ENCODE assay signal across 30 cellular contexts in genomic region chr5:43051668-43052067, GRCh38.
"Had no signal": no experiment of that assay in that cellular context is flagged by ENCODE, and none has a peak within 500 bp of the region (broad histone marks: within the 10 kb centered on the region; RNA-seq: fewer than 3 reads in every experiment).

No MANE protein-coding gene starts in this region.

- H3K4me1 Mint-ChIP-seq: brain had no signal

- H3K27ac Mint-ChIP-seq: activated CD4-positive, alpha-beta memory T cell treated with anti-CD3 and anti-CD28 coated beads for 36 hours; activated CD4-positive, alpha-beta T cell treated with anti-CD3 and anti-CD28 coated beads for 36 hours; activated CD4-positive, alpha-beta T cell treated with anti-CD3 and anti-CD28 coated beads, Interleukin-2, amount 10 ng/mL, durations not matched to agents 24 days and 14 days; activated CD8-positive, alpha-beta memory T cell treated with anti-CD3 and anti-CD28 coated beads, Interleukin-2, amount 10 ng/mL, durations not matched to agents 7 days and 5 days; activated CD8-positive, alpha-beta T cell treated with anti-CD3 and anti-CD28 coated beads, Interleukin-2, amount 10 ng/mL, durations not matched to agents 7 days and 5 days; activated naive CD8-positive, alpha-beta T cell; brain had no signal

- H3K27ac ChIP-seq: ascending aorta, breast epithelium, cardiac muscle cell, colonic mucosa, epithelial cell of prostate, heart left ventricle had no signal

- DNase-seq: activated CD4-positive, alpha-beta memory T cell treated with anti-CD3 and anti-CD28 coated beads for 36 hours; activated CD4-positive, alpha-beta T cell treated with anti-CD3 and anti-CD28 coated beads for 36 hours; activated CD4-positive, alpha-beta T cell treated with anti-CD3 and anti-CD28 coated beads, Interleukin-2, amount 10 ng/mL, durations not matched to agents 24 days and 14 days; activated CD4-positive, CD25-positive, alpha-beta regulatory T cell; activated CD4-positive, CD25-positive, alpha-beta regulatory T cell treated with anti-CD3 and anti-CD28 coated beads, Interleukin-2, amount 50 U/mL, for 72 hours; activated CD8-positive, alpha-beta memory T cell treated with anti-CD3 and anti-CD28 coated beads, Interleukin-2, amount 10 ng/mL, durations not matched to agents 7 days and 5 days; activated CD8-positive, alpha-beta memory T cell treated with anti-CD3 and anti-CD28 coated beads, Interleukin-2, amount 50 U/mL, for 4 hours; activated CD8-positive, alpha-beta T cell treated with anti-CD3 and anti-CD28 coated beads, Interleukin-2, amount 10 ng/mL, durations not matched to agents 7 days and 5 days; activated gamma-delta T cell; activated naive CD4-positive, alpha-beta T cell; activated naive CD4-positive, alpha-beta T cell treated with anti-CD3 and anti-CD28 coated beads, Interleukin-2, amount 50 U/mL, for 16 hours; activated T-cell treated with anti-CD3 and anti-CD28 coated beads, Interleukin-2, amount 50 U/mL, for 1 hour; activated T-cell treated with anti-CD3 and anti-CD28 coated beads, Interleukin-2, amount 50 U/mL, for 48 hours; central memory CD4-positive, alpha-beta T cell; cerebellar nuclear complex; colonic mucosa; effector CD8-positive, alpha-beta T cell; foreskin fibroblast; glutamatergic neuron; heart left ventricle; T-helper 2 cell had no signal

- H3K27me3 Mint-ChIP-seq: activated CD4-positive, alpha-beta memory T cell treated with anti-CD3 and anti-CD28 coated beads for 36 hours; activated CD4-positive, alpha-beta T cell treated with anti-CD3 and anti-CD28 coated beads for 36 hours; activated CD8-positive, alpha-beta memory T cell treated with anti-CD3 and anti-CD28 coated beads, Interleukin-2, amount 10 ng/mL, durations not matched to agents 7 days and 5 days; activated naive CD8-positive, alpha-beta T cell had no signal

- H3K4me1 ChIP-seq: ascending aorta, breast epithelium, colonic mucosa, heart left ventricle had no signal

- H3K27me3 ChIP-seq: ascending aorta, breast epithelium, colonic mucosa, heart left ventricle had no signal

- FAIRE-seq: endometrium, endothelial cell of umbilical vein, frontal cortex had no signal

- ATAC-seq: activated CD4-positive, alpha-beta T cell treated with anti-CD3 and anti-CD28 coated beads for 36 hours; activated CD8-positive, alpha-beta memory T cell treated with anti-CD3 and anti-CD28 coated beads, Interleukin-2, amount 10 ng/mL, durations not matched to agents 7 days and 5 days; activated CD8-positive, alpha-beta T cell treated with anti-CD3 and anti-CD28 coated beads, Interleukin-2, amount 10 ng/mL, durations not matched to agents 7 days and 5 days; heart left ventricle had no signal

- H3K36me3 ChIP-seq: breast epithelium, cardiac muscle cell, colonic mucosa had no signal

- H3K9me3 ChIP-seq: breast epithelium, colonic mucosa, heart left ventricle had no signal

- H3K4me3 Mint-ChIP-seq: activated CD4-positive, alpha-beta memory T cell treated with anti-CD3 and anti-CD28 coated beads for 36 hours; activated CD4-positive, alpha-beta T cell treated with anti-CD3 and anti-CD28 coated beads for 36 hours; activated CD4-positive, alpha-beta T cell treated with anti-CD3 and anti-CD28 coated beads, Interleukin-2, amount 10 ng/mL, durations not matched to agents 24 days and 14 days; activated CD8-positive, alpha-beta memory T cell treated with anti-CD3 and anti-CD28 coated beads, Interleukin-2, amount 10 ng/mL, durations not matched to agents 7 days and 5 days; activated CD8-positive, alpha-beta T cell treated with anti-CD3 and anti-CD28 coated beads, Interleukin-2, amount 10 ng/mL, durations not matched to agents 7 days and 5 days; activated naive CD8-positive, alpha-beta T cell; brain had no signal

- H3K4me3 ChIP-seq: ascending aorta, breast epithelium, cardiac muscle cell, colonic mucosa, heart left ventricle had no signal
